In genomic region chr1:206738370-206739366, GRCh38 we compare ENCODE assay signal across 1 cellular context.
A peak's percentile ranks its signal among the peaks of the same experiment; 100 is the strongest.
TF ChIP-seq lines count a peak whose summit lies in the region.

No MANE protein-coding gene starts in this region.

TF ChIP-seq in K562, 482 proteins besides CTCF, POLR2A, EP300 and RAD21 (continued from another document):
- TF ChIP-seq, protein P1, sequence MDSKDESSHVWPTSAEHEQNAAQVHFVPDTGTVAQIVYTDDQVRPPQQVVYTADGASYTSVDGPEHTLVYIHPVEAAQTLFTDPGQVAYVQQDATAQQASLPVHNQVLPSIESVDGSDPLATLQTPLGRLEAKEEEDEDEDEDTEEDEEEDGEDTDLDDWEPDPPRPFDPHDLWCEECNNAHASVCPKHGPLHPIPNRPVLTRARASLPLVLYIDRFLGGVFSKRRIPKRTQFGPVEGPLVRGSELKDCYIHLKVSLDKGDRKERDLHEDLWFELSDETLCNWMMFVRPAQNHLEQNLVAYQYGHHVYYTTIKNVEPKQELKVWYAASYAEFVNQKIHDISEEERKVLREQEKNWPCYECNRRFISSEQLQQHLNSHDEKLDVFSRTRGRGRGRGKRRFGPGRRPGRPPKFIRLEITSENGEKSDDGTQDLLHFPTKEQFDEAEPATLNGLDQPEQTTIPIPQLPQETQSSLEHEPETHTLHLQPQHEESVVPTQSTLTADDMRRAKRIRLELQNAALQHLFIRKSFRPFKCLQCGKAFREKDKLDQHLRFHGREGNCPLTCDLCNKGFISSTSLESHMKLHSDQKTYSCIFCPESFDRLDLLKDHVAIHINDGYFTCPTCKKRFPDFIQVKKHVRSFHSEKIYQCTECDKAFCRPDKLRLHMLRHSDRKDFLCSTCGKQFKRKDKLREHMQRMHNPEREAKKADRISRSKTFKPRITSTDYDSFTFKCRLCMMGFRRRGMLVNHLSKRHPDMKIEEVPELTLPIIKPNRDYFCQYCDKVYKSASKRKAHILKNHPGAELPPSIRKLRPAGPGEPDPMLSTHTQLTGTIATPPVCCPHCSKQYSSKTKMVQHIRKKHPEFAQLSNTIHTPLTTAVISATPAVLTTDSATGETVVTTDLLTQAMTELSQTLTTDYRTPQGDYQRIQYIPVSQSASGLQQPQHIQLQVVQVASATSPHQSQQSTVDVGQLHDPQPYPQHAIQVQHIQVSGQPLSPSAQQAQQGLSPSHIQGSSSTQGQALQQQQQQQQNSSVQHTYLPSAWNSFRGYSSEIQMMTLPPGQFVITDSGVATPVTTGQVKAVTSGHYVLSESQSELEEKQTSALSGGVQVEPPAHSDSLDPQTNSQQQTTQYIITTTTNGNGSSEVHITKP (IDR thresholded peaks at IDR 0.05; ENCODE audit: partially characterized antibody): peak; percentile 40
- TF ChIP-seq RCOR1 (IDR thresholded peaks at IDR 0.05; ENCODE audit: borderline replicate concordance in 1 of 2, low read depth in 2 of 2, low read length in 2 of 2) (peak in 1 of 2 experiments; percentile 51; a peak in 1 of 4 replicates), ZNF589 (CRISPR knock-in tag; IDR thresholded peaks at IDR 0.05; ENCODE audit: low read depth) (0 out of 2 replicates have a peak, but pooled peaks have one; percentile 24), CHCHD3 (CRISPR knock-in tag; IDR thresholded peaks at IDR 0.05) (no peak), IRF1 (CRISPR knock-in tag; IDR thresholded peaks at IDR 0.05; ENCODE audit: borderline replicate concordance) (no peak), CEBPG (CRISPR knock-in tag; IDR thresholded peaks at IDR 0.05) (no peak), CEBPG (tag; conservative IDR thresholded peaks at IDR 0.05 in 1 of 2, IDR thresholded peaks at IDR 0.05 in 1 of 2) (peak in 1 of 2 experiments; percentile 63; a peak in 2 of 4 replicates), TRIM24 (IDR thresholded peaks at IDR 0.05) (peak in 1 of 2 experiments; percentile 24; a peak in 1 of 4 replicates), ZNF311 (CRISPR knock-in tag; IDR thresholded peaks at IDR 0.05) (no peak), ZNF263 (CRISPR knock-in tag; IDR thresholded peaks at IDR 0.05; ENCODE audit: borderline replicate concordance) (0 out of 2 replicates have a peak, but pooled peaks have one; percentile 7), ETV5 (CRISPR knock-in tag; IDR thresholded peaks at IDR 0.05; ENCODE audit: low read depth) (0 out of 2 replicates have a peak, but pooled peaks have one; percentile 10), CBFA2T3 (IDR thresholded peaks at IDR 0.05) (peak; percentile 20), NCOR1 (IDR thresholded peaks at IDR 0.05) (no peak), MECOM (CRISPR knock-in tag; IDR thresholded peaks at IDR 0.05) (peak; percentile 45; the same call in 1 of the 2 replicates), NR2C1 (IDR thresholded peaks at IDR 0.05) (peak; percentile 86), NR2C1 (tag; IDR thresholded peaks at IDR 0.05) (peak; percentile 93), NR2C2 (CRISPR knock-in tag; IDR thresholded peaks at IDR 0.05) (peak; percentile 90), NR2C2 (tag; IDR thresholded peaks at IDR 0.05) (peak; percentile 91), NCOA2 (IDR thresholded peaks at IDR 0.05; ENCODE audit: partially characterized antibody in 2 of 2) (no peak), C11orf30 (IDR thresholded peaks at IDR 0.05; ENCODE audit: low read depth) (peak; percentile 14; the same call in 1 of the 2 replicates), ATF3 (IDR thresholded peaks at IDR 0.05) (peak; percentile 59; the same call in 1 of the 2 replicates), ATF3 (CRISPR knock-in tag; conservative IDR thresholded peaks at IDR 0.05) (no peak), TEAD1 (CRISPR knock-in tag; IDR thresholded peaks at IDR 0.05) (peak in 1 of 2 experiments; percentile 88; a peak in 2 of 4 replicates), MTA3 (IDR thresholded peaks at IDR 0.05; ENCODE audit: borderline replicate concordance) (0 out of 2 replicates have a peak, but pooled peaks have one; percentile 48)
- TF ChIP-seq, protein P2, sequence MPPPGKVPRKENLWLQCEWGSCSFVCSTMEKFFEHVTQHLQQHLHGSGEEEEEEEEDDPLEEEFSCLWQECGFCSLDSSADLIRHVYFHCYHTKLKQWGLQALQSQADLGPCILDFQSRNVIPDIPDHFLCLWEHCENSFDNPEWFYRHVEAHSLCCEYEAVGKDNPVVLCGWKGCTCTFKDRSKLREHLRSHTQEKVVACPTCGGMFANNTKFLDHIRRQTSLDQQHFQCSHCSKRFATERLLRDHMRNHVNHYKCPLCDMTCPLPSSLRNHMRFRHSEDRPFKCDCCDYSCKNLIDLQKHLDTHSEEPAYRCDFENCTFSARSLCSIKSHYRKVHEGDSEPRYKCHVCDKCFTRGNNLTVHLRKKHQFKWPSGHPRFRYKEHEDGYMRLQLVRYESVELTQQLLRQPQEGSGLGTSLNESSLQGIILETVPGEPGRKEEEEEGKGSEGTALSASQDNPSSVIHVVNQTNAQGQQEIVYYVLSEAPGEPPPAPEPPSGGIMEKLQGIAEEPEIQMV (tag; conservative IDR thresholded peaks at IDR 0.05; ENCODE audit: low read depth): no peak
- TF ChIP-seq, protein P3, sequence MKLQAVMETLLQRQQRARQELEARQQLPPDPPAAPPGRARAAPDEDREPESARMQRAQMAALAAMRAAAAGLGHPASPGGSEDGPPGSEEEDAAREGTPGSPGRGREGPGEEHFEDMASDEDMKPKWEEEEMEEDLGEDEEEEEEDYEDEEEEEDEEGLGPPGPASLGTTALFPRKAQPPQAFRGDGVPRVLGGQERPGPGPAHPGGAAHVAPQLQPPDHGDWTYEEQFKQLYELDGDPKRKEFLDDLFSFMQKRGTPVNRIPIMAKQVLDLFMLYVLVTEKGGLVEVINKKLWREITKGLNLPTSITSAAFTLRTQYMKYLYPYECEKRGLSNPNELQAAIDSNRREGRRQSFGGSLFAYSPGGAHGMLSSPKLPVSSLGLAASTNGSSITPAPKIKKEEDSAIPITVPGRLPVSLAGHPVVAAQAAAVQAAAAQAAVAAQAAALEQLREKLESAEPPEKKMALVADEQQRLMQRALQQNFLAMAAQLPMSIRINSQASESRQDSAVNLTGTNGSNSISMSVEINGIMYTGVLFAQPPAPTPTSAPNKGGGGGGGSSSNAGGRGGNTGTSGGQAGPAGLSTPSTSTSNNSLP (IDR thresholded peaks at IDR 0.05; ENCODE audit: borderline replicate concordance, low read depth, low read length): no peak
- TF ChIP-seq, protein P4, sequence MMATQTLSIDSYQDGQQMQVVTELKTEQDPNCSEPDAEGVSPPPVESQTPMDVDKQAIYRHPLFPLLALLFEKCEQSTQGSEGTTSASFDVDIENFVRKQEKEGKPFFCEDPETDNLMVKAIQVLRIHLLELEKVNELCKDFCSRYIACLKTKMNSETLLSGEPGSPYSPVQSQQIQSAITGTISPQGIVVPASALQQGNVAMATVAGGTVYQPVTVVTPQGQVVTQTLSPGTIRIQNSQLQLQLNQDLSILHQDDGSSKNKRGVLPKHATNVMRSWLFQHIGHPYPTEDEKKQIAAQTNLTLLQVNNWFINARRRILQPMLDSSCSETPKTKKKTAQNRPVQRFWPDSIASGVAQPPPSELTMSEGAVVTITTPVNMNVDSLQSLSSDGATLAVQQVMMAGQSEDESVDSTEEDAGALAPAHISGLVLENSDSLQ (IDR thresholded peaks at IDR 0.05): 0 out of 2 replicates have a peak, but pooled peaks have one; percentile 7
- TF ChIP-seq, protein P5, sequence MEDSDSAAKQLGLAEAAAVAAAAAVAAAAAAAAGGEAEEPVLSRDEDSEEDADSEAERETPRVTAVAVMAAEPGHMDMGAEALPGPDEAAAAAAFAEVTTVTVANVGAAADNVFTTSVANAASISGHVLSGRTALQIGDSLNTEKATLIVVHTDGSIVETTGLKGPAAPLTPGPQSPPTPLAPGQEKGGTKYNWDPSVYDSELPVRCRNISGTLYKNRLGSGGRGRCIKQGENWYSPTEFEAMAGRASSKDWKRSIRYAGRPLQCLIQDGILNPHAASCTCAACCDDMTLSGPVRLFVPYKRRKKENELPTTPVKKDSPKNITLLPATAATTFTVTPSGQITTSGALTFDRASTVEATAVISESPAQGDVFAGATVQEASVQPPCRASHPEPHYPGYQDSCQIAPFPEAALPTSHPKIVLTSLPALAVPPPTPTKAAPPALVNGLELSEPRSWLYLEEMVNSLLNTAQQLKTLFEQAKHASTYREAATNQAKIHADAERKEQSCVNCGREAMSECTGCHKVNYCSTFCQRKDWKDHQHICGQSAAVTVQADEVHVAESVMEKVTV (CRISPR knock-in tag; IDR thresholded peaks at IDR 0.05): peak; percentile 46; the same call in 1 of the 2 replicates
